In the genomic region with DNA sequence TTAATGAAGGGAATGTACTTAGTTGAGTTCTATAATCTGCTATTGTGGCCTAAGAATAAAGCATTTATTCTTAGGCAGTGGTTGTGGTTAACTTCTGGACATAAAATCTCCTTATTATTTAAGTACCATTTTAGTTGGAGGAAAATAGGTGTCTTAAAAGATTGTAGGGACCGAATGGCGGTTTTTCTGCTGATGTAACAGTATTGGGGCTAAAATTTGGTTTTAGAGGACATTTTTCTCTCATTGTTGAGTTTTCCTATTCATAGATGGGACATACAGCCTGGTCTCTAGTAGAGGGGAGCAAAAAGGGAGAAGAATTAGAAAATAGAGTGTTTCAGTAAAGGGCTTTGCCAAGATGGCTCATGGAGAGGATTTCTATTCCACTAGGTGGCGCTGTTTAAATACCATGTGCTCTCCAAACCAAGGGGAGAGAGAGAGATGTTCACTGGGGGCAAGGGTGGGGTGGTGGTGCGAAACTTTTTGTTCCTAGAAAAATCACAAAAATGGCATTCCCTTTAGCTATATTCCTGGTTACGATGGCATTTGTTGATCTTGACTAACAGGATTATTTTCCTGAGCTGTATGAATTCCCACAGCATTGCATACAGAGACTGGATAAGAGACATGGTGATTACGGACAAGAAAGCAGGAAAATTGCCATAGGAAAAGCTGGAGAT, we compare ENCODE assay signal across 8 cellular contexts. TPM values are rescaled to one million over a fixed set of nuclear protein-coding genes. Genes with fewer than 3 reads are reported as not detected.
DNase-seq lines count a peak whose midpoint lies in the region; ATAC-seq, FAIRE-seq and TF ChIP-seq lines count a peak whose summit lies in the region.

No MANE protein-coding gene starts in this region.

- CTCF ChIA-PET in K562 (lab: Yijun Ruan, JAX; ENCODE audit: low intra/inter-chr PET ratio): interaction anchor here (0.7 to 1.8 kb wide), 3 partner anchors 80 to 255 kb away, joined by 3 to 13 read pairs (median 3); no protein-coding TSS in a partner anchor

- no peak overlapping the region for H3K4me3 ChIP-seq in Jurkat, Clone E6-1 (ENCODE audit: low read length)
- no peak overlapping the region for H3K4me3 ChIP-seq in Peyer's patch
- peak overlapping the region; percentile 9; the same call in 1 of the 2 replicates for H3K4me3 ChIP-seq in K562

- BruUV-seq in K562 (replicated peaks; lab: Mats Ljungman, UMichigan): no TSS peak

- no peaks in the 10 kb centered on the region for H3K4me1 ChIP-seq in Peyer's patch
- H3K4me1 ChIP-seq in K562 (replicated peaks in 1 of 2; ENCODE audit: control insufficient read depth in 2 of 2, insufficient read depth in 2 of 2, low read length in 2 of 2): peaks cover under 1 to 34% of the 10 kb centered on the region in 2 experiments; a peak in 4 of 5 replicates

- H2AFZ ChIP-seq in K562 (ENCODE audit: low read depth, low read length): peak overlapping the region; percentile 93

- no peaks in the 10 kb centered on the region for H3K79me2 ChIP-seq in K562 (ENCODE audit: control insufficient read depth, insufficient read depth, low read length)

- no peaks in the 10 kb centered on the region for H3K36me3 ChIP-seq in Peyer's patch
- no peaks in the 10 kb centered on the region for H3K36me3 ChIP-seq in K562 (ENCODE audit: control insufficient read depth, insufficient read depth, low read length)

- POLR2A ChIA-PET in K562 (lab: Yijun Ruan, JAX): interaction anchor here (0.9 to 1.1 kb wide), 2 partner anchors 12 to 255 kb away, joined by 3 read pairs; no protein-coding TSS in a partner anchor

- TF ChIP-seq CTCF in Peyer's patch (IDR thresholded peaks at IDR 0.05) (peak; percentile 58 to 89 (median 76)), K562 (IDR thresholded peaks at IDR 0.05 in 2 of 3, conservative IDR thresholded peaks at IDR 0.05 in 1 of 3; ENCODE audit: insufficient read depth in 2 of 3, low read depth in 1 of 3, low read length in 3 of 3) (peak; percentile 72 to 93 (median 82))

- no peak for TF ChIP-seq POLR2A in Peyer's patch (IDR thresholded peaks at IDR 0.05)
- TF ChIP-seq POLR2A in K562 (conservative IDR thresholded peaks at IDR 0.05): no peak

- no peak overlapping the region for H3K27ac ChIP-seq in Peyer's patch
- peak overlapping the region; percentile 68 for H3K27ac ChIP-seq in K562 (ENCODE audit: extremely low read depth, low read depth, low read length)

- peak; percentile 93 for ATAC-seq in K562
- no peak for ATAC-seq in GM19324 (IDR thresholded peaks at IDR 0.05; ENCODE audit: low FRiP score, unreplicated experiment)

- H4K20me1 ChIP-seq in K562 (replicated peaks; ENCODE audit: control insufficient read depth, insufficient read depth, low read length): no peaks in the 10 kb centered on the region

- peak overlapping the region; percentile 69 to 81; a peak in 3 of 4 replicates for H3K9ac ChIP-seq in K562 (ENCODE audit: insufficient read depth in 1 of 2, low read depth in 2 of 2, low read length in 2 of 2)

- WGBS in K562 (ENCODE audit: insufficient coverage, low coverage, missing lambda C conversion rate): 33% methylated on average over 6 of the region's 6 CpGs

- H3K27me3 ChIP-seq in Peyer's patch (no peaks in the 10 kb centered on the region), K562 (ENCODE audit: control insufficient read depth in 2 of 2, insufficient read depth in 2 of 2, low read length in 2 of 2) (no peaks in the 10 kb centered on the region)

- H3K9me3 ChIP-seq in Peyer's patch (no peaks in the 10 kb centered on the region), K562 (replicated peaks; ENCODE audit: control insufficient read depth, insufficient read depth, low read depth, low read length) (no peaks in the 10 kb centered on the region)

- peak; percentile 91 to 97 for TF ChIP-seq RAD21 in K562 (CRISPR knock-in tag; conservative IDR thresholded peaks at IDR 0.05 in 1 of 2, IDR thresholded peaks at IDR 0.05 in 1 of 2)

- H3K9me1 ChIP-seq in K562 (ENCODE audit: control insufficient read depth, insufficient read depth, low read length): no peaks in the 10 kb centered on the region

- DNase-seq in NCI-H510A treated with DMSO at 0.1 percent for 48 hours (lab: John Stamatoyannopoulos, UW) (peak; percentile 7), NCI-H510A (lab: John Stamatoyannopoulos, UW) (no peak), Peyer's patch (peak in 2 of 3 donors; percentile 25 to 55), K562 (ENCODE audit: extremely low read depth in 1 of 4, low spot score in 3 of 4) (peak; percentile 75 to 88 (median 79)), iPS-NIHi7 (ENCODE audit: extremely low spot score) (peak; percentile 75)
- DNase-seq in Jurkat, Clone E6-1 (ENCODE audit: low read depth, low spot score): peak; percentile 71
- DNase-seq in stimulated activated CD4-positive, alpha-beta T cell treated with anti-CD3 and anti-CD28 coated beads, Interleukin-1b, Interleukin-23, amount 100 ng/mL, for 48 hours: peak; percentile 14

- peak; percentile 84 for FAIRE-seq in K562 (lab: Jason Lieb, UNC)

- intact Hi-C loops in K562 (cut with micrococcal nuclease): loop anchor here (10.0 kb wide), 3 partner anchors 138 to 548 kb away; a partner anchor contains a TSS

- TF ChIP-seq EP300 in K562 (IDR thresholded peaks at IDR 0.05; ENCODE audit: low read length): 0 out of 2 replicates have a peak, but pooled peaks have one; percentile 10

- H3K4me2 ChIP-seq in K562 (ENCODE audit: insufficient read depth, low read length): peak overlapping the region; percentile 83

- in situ Hi-C loops in K562 (cut with MboI): loop anchor here (5.0 kb wide), 1 partner anchor 255 kb away; no protein-coding TSS in a partner anchor

TF ChIP-seq in K562, 482 proteins besides CTCF, POLR2A, EP300 and RAD21 (continues in another document):
- peak; percentile 49; the same call in 1 of the 2 replicates for TF ChIP-seq MAFG (tag; conservative IDR thresholded peaks at IDR 0.05)
- no peak for TF ChIP-seq ZBTB1 (CRISPR knock-in tag; IDR thresholded peaks at IDR 0.05; ENCODE audit: borderline replicate concordance, low read depth)
- TF ChIP-seq MEF2D (tag; conservative IDR thresholded peaks at IDR 0.05; ENCODE audit: low read depth): no peak
- TF ChIP-seq HDAC6 (IDR thresholded peaks at IDR 0.05; ENCODE audit: low read depth, low read length): no peak
- no peak for TF ChIP-seq CREB1 (IDR thresholded peaks at IDR 0.05)
- 0 out of 2 replicates have a peak, but pooled peaks have one; percentile 12 for TF ChIP-seq CREB1 (CRISPR knock-in tag; IDR thresholded peaks at IDR 0.05)
- TF ChIP-seq CC2D1A (IDR thresholded peaks at IDR 0.05): peak; percentile 85
- TF ChIP-seq ESRRA (IDR thresholded peaks at IDR 0.05; ENCODE audit: borderline replicate concordance, low read depth): no peak
- TF ChIP-seq CTBP1 (IDR thresholded peaks at IDR 0.05; ENCODE audit: borderline replicate concordance): peak; percentile 45

RNA-seq across cellular contexts. Expression of a gene that starts 18.3 kb away (rescaled TPM):
- polyA plus RNA-seq in Jurkat, Clone E6-1 (2012; ENCODE audit: insufficient read depth, insufficient read length): not detected
- total RNA-seq in Peyer's patch (10 to 100 TPM in 1 of 4 donors, 1 to 10 TPM in 3; 3.3 to 14.3 (median 5.9) TPM), K562 (2014; rRNA removed) (101 and 112 TPM in 2 replicates), K562 (2014; rRNA removed; fragmentation: Illumina TruSeq; extraction: Trizol) (113 and 127 TPM in 2 replicates), K562 (2015; rRNA removed; fragmentation: Illumina TruSeq; extraction: Trizol) (117 and 130 TPM in 2 replicates), K562 (2021) (84.4 and 97.8 TPM in 2 replicates)
- 389 and 599 TPM in 2 replicates for total RNA-seq in K562 (2011; cell fraction: chromatin; rRNA removed; ENCODE audit: low replicate concordance)
- 541 and 613 TPM in 2 replicates for total RNA-seq in K562 (2011; cell fraction: nucleolus; rRNA removed)
- 545 and 616 TPM in 2 replicates for total RNA-seq in K562 (2011; cell fraction: nucleoplasm; rRNA removed)
- polyA plus RNA-seq in K562 (2011; rRNA removed) (373 and 504 TPM in 2 replicates), K562 (2014; fragmentation: Illumina TruSeq; extraction: Trizol) (147 and 151 TPM in 2 replicates), K562 (2014; fragmentation: Nextera tagmentation; extraction: Ambion mirVana) (100 to 1,000 TPM in 1 of 2 experiments, 10 to 100 TPM in 1; 80.0 to 112 TPM), K562 (2014; rRNA removed) (124 and 132 TPM in 2 replicates)
- 431 and 516 TPM in 2 replicates for polyA plus RNA-seq in K562 (2011; cell fraction: cytosol; rRNA removed)
- polyA plus RNA-seq in K562 (2011; cell fraction: nucleus; rRNA removed): 298 and 350 TPM in 2 replicates
- 85.7 and 203 TPM in 2 replicates for polyA plus RNA-seq in K562 (2012)
- 536 and 660 TPM in 2 replicates for polyA minus RNA-seq in K562 (2011; rRNA and poly(A)+ RNA removed)
- polyA minus RNA-seq in K562 (2011; cell fraction: cytosol; rRNA and poly(A)+ RNA removed): 195 and 278 TPM in 2 replicates
- 253 and 509 TPM in 2 replicates for polyA minus RNA-seq in K562 (2011; cell fraction: nucleus; rRNA and poly(A)+ RNA removed)

RNA-seq across cellular contexts. Expression of a gene that starts 37.4 kb away (rescaled TPM):
- polyA plus RNA-seq in Jurkat, Clone E6-1 (2012; ENCODE audit: insufficient read depth, insufficient read length): not detected
- total RNA-seq in Peyer's patch (1 to 10 TPM in 2 of 4 donors, under 1 TPM in 2; 0.35 to 5.8 (median 0.91) TPM), K562 (2014; rRNA removed) (3.0 and 3.3 TPM in 2 replicates), K562 (2014; rRNA removed; fragmentation: Illumina TruSeq; extraction: Trizol) (1.1 and 1.6 TPM in 2 replicates), K562 (2015; rRNA removed; fragmentation: Illumina TruSeq; extraction: Trizol) (2.3 and 2.4 TPM in 2 replicates), K562 (2021) (3.0 and 3.9 TPM in 2 replicates)
- total RNA-seq in K562 (2011; cell fraction: chromatin; rRNA removed; ENCODE audit: low replicate concordance): 16.7 and 32.8 TPM in 2 replicates
- total RNA-seq in K562 (2011; cell fraction: nucleolus; rRNA removed): 22.5 and 30.7 TPM in 2 replicates
- total RNA-seq in K562 (2011; cell fraction: nucleoplasm; rRNA removed): 11.7 and 19.8 TPM in 2 replicates
- polyA plus RNA-seq in K562 (2011; rRNA removed) (10.0 and 14.3 TPM in 2 replicates), K562 (2014; fragmentation: Illumina TruSeq; extraction: Trizol) (2.3 and 2.7 TPM in 2 replicates), K562 (2014; fragmentation: Nextera tagmentation; extraction: Ambion mirVana) (under 1 TPM; 0.15 to 0.21 TPM), K562 (2014; rRNA removed) (4.6 and 4.7 TPM in 2 replicates)
- 14.1 and 14.5 TPM in 2 replicates for polyA plus RNA-seq in K562 (2011; cell fraction: cytosol; rRNA removed)
- polyA plus RNA-seq in K562 (2011; cell fraction: nucleus; rRNA removed): 74.9 and 104 TPM in 2 replicates
- 5.0 and 15.7 TPM in 2 replicates for polyA plus RNA-seq in K562 (2012)
- 5.8 and 5.9 TPM in 2 replicates for polyA minus RNA-seq in K562 (2011; rRNA and poly(A)+ RNA removed)
- 2.6 and 3.2 TPM in 2 replicates for polyA minus RNA-seq in K562 (2011; cell fraction: cytosol; rRNA and poly(A)+ RNA removed)
- 10.4 and 13.9 TPM in 2 replicates for polyA minus RNA-seq in K562 (2011; cell fraction: nucleus; rRNA and poly(A)+ RNA removed)

Comparison
In these comparisons a context has a peak if more than half of its experiments do, and no peak if none do; other contexts are left out.
1. RNA of a gene that starts 18.3 kb away (total RNA-seq): 84.4 to 616 TPM in K562; 3.3 to 14.3 TPM in Peyer's patch; every median in the first group is over 4 times any median in the second.